ENCODE assay signal across 8 cellular contexts in the genomic region with DNA sequence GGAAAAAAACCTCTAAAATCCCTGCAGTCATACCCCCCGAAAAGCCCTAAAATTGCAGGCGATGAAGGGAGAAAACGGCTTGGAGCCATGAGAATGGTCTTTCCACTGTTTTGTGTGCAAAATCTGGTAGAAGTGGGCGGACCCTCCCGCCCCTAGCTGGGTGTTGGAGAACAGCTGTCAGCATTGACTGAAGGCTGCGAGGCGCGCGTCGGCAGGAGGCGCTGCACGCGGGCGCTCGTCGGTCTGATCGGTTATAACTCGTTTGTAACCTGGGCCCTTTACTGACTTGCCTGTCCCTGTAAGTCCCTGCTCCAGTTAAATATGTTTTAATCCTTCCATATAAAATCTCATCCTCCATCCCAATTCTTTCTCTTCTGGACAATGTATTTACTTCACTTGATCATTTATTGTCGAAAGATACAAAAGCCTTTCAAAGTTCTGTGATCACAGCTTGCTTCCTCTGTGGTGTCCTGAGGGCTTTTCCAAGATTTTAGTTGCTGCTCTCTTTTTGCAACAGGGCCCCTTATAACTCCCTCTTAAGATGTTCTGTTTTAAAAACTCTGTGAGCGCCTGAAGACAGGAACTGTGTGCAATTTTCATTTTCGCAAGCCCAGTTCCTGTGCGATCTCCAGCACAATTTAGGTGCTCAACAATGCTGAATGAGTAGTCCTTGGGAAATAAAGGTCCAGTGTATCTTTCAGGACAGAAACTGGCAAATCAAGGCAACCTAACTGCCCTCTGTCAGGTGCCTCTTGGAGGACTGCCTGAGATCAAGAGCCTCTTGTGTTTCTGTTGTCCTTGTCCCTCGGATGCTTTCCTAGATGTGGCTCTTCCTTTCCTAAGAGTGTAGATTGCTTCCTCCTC. TPM values are rescaled to one million over a fixed set of nuclear protein-coding genes. Genes with fewer than 3 reads are reported as not detected.
DNase-seq lines count a peak whose midpoint lies in the region; ATAC-seq and TF ChIP-seq lines count a peak whose summit lies in the region.

No MANE protein-coding gene starts in this region.

- BruUV-seq in Panc1 (replicated peaks; lab: Mats Ljungman, UMichigan), result no TSS peak

- H3K4me1 Mint-ChIP-seq in CD4-positive, CD25-positive, alpha-beta regulatory T cell, result peaks cover 13 to 42% (median 32%) of the 10 kb centered on the region in 4 donors
- peaks cover 13 to 23% of the 10 kb centered on the region in 2 donors for H3K4me1 Mint-ChIP-seq in natural killer cell

- in situ Hi-C loops in Panc1 (cut with HindIII; ENCODE audit: low pct_unique_long_range_greater_than_20kb, low sequenced_read_pairs), result no loop called here

- peak overlapping the region; percentile 91 to 97 (median 94) for H3K4me3 Mint-ChIP-seq in CD4-positive, CD25-positive, alpha-beta regulatory T cell
- peak overlapping the region; percentile 90 for H3K4me3 Mint-ChIP-seq in natural killer cell

- H3K79me2 ChIP-seq in Karpas-422 (ENCODE audit: low read length), result peaks cover 41% of the 10 kb centered on the region

- H3K9me2 ChIP-seq in Karpas-422 (replicated peaks; ENCODE audit: insufficient read depth, low read length), result no peaks in the 10 kb centered on the region

- peak; percentile 98 for TF ChIP-seq CTCF in Panc1 (IDR thresholded peaks at IDR 0.05)
- TF ChIP-seq CTCF in natural killer cell (IDR thresholded peaks at IDR 0.05), result peak; percentile 83

- CTCF ChIA-PET in Panc1 (lab: Charles Lee), result interaction anchor here (0.6 to 1.2 kb wide), 2 partner anchors 22 to 101 kb away, joined by 3 to 4 read pairs; no protein-coding TSS in a partner anchor

- no peaks in the 10 kb centered on the region for H3K9me3 ChIP-seq in CD4-positive, CD25-positive, alpha-beta regulatory T cell (ENCODE audit: control insufficient read depth in 2 of 2, low read length in 2 of 2)
- H3K9me3 ChIP-seq in Karpas-422 (ENCODE audit: low read length) (peaks cover 1% of the 10 kb centered on the region; the same call in 1 of the 2 replicates), Panc1 (ENCODE audit: control insufficient read depth, insufficient read depth, low read depth, low read length) (no peaks in the 10 kb centered on the region)

- peak overlapping the region; percentile 97 for H3K4me2 ChIP-seq in Karpas-422 (ENCODE audit: low read depth, low read length, poor library complexity, severe bottlenecking)

- no peaks in the 10 kb centered on the region for H3K36me3 ChIP-seq in CD4-positive, CD25-positive, alpha-beta regulatory T cell (ENCODE audit: control insufficient read depth, insufficient read depth, low read length)
- H3K36me3 ChIP-seq in Karpas-422 (ENCODE audit: insufficient read depth, low read length), result peaks cover 8% of the 10 kb centered on the region
- peaks cover 5% of the 10 kb centered on the region; the same call in 1 of the 2 replicates for H3K36me3 ChIP-seq in Panc1 (ENCODE audit: control insufficient read depth, insufficient read depth, low read length)

- intact Hi-C loops in Panc1 (cut with micrococcal nuclease; ENCODE audit: unreplicated experiment) (loop anchor here (5.0 kb wide), 1 partner anchor 64 kb away; the partner anchor contains the start of gene GALM), natural killer cell (cut with micrococcal nuclease) (loop anchor here (1.0 to 5.0 kb wide), 4 partner anchors 64 to 147 kb away; partner anchors contain the start of gene GALM)

- H4K20me1 ChIP-seq in Karpas-422 (ENCODE audit: insufficient read depth, low read depth, low read length), result peaks cover 12% of the 10 kb centered on the region

- peak overlapping the region; percentile 90 for H3K4me3 ChIP-seq in CD4-positive, CD25-positive, alpha-beta regulatory T cell (ENCODE audit: low read depth, low read length)
- peak overlapping the region; percentile 85 for H3K4me3 ChIP-seq in Karpas-422 (ENCODE audit: low read length)
- H3K4me3 ChIP-seq in Panc1 (ENCODE audit: low read depth in 2 of 2, low read length in 2 of 2), result peak overlapping the region; percentile 85 to 88

- POLR2A ChIA-PET in Panc1 (lab: Charles Lee), result no interaction called here

- peak; percentile 79 to 80 for ATAC-seq in CD4-positive, CD25-positive, alpha-beta regulatory T cell (ENCODE audit: low read depth in 2 of 2)
- ATAC-seq in GM21390 (IDR thresholded peaks at IDR 0.05; ENCODE audit: unreplicated experiment) (peak; percentile 39), Panc1 (peak; percentile 83), natural killer cell (peak; percentile 73 to 85 (median 77))

- peak overlapping the region; percentile 87 for H3K27ac ChIP-seq in CD4-positive, CD25-positive, alpha-beta regulatory T cell (ENCODE audit: insufficient read depth, low read length, poor library complexity, severe bottlenecking)
- peak overlapping the region; percentile 93 for H3K27ac ChIP-seq in Karpas-422 (ENCODE audit: low read length)
- H3K27ac ChIP-seq in Panc1 (ENCODE audit: low read length), result peak overlapping the region; percentile 81

- DNase-seq in CD4-positive, CD25-positive, alpha-beta regulatory T cell, result peak; percentile 71 to 93 (median 87)
- DNase-seq in Karpas-422, result peak; percentile 94
- peak; percentile 76 for DNase-seq in Panc1 (ENCODE audit: low read depth, low spot score)
- DNase-seq in activated T-helper 1 cell treated with Interleukin-2 at 50 U/mL for 16 hours (ENCODE audit: low read depth), result peak; percentile 75
- peak; percentile 80 for DNase-seq in fibroblast of peridontal ligament (ENCODE audit: extremely low read depth)
- DNase-seq in natural killer cell, result peak; percentile 63
- DNase-seq in stimulated activated naive CD4-positive, alpha-beta T cell (lab: John Stamatoyannopoulos, UW), result peak; percentile 62 to 92 (median 72)

- no peaks in the 10 kb centered on the region for H3K27me3 Mint-ChIP-seq in CD4-positive, CD25-positive, alpha-beta regulatory T cell
- peaks cover 12 to 19% of the 10 kb centered on the region in 2 donors for H3K27me3 Mint-ChIP-seq in natural killer cell (ENCODE audit: low read depth in 2 of 2)

- peak overlapping the region; percentile 92 to 96 (median 95) for H3K27ac Mint-ChIP-seq in CD4-positive, CD25-positive, alpha-beta regulatory T cell
- peak overlapping the region; percentile 75 to 77 for H3K27ac Mint-ChIP-seq in natural killer cell

- H3K36me3 Mint-ChIP-seq in CD4-positive, CD25-positive, alpha-beta regulatory T cell, result no peaks in the 10 kb centered on the region
- no peaks in the 10 kb centered on the region for H3K36me3 Mint-ChIP-seq in natural killer cell

- H3K4me1 ChIP-seq in CD4-positive, CD25-positive, alpha-beta regulatory T cell (ENCODE audit: control insufficient read depth, insufficient read depth, low read length, poor library complexity, severe bottlenecking), result peaks cover 27% of the 10 kb centered on the region
- H3K4me1 ChIP-seq in Karpas-422 (ENCODE audit: low read length) (peaks cover 74% of the 10 kb centered on the region), Panc1 (ENCODE audit: control insufficient read depth, insufficient read depth, low read length) (peaks cover 30% of the 10 kb centered on the region)

- no peaks in the 10 kb centered on the region for H3K27me3 ChIP-seq in CD4-positive, CD25-positive, alpha-beta regulatory T cell (ENCODE audit: control insufficient read depth, insufficient read depth, low read length)
- H3K27me3 ChIP-seq in Karpas-422 (ENCODE audit: low read length), result no peaks in the 10 kb centered on the region
- no peaks in the 10 kb centered on the region for H3K27me3 ChIP-seq in Panc1 (ENCODE audit: control insufficient read depth, insufficient read depth, low read length)

- peak overlapping the region; percentile 19; the same call in 1 of the 2 replicates for H2AFZ ChIP-seq in Karpas-422 (ENCODE audit: low read length)

- H3K9ac ChIP-seq in Karpas-422 (ENCODE audit: low read length), result peak overlapping the region; percentile 94

- peaks cover 0 to 2% (median 0%) of the 10 kb centered on the region in 7 donors for H3K9me3 Mint-ChIP-seq in CD4-positive, CD25-positive, alpha-beta regulatory T cell
- no peaks in the 10 kb centered on the region for H3K9me3 Mint-ChIP-seq in natural killer cell

RNA-seq across cellular contexts. Expression of gene HNRNPLL, which starts 0.9 kb away (rescaled TPM):
- 124 TPM for total RNA-seq in CD4-positive, CD25-positive, alpha-beta regulatory T cell
- 10 to 100 TPM; 59.6 to 81.3 (median 69.9) TPM for polyA plus RNA-seq in CD4-positive, CD25-positive, alpha-beta regulatory T cell
- total RNA-seq in Karpas-422 (2014; rRNA removed; shearing (Covaris generic); ENCODE audit: low replicate concordance), result 58.3 and 131 TPM in 2 replicates
- total RNA-seq in Panc1 (2021; ENCODE audit: unreplicated experiment) (69.8 TPM), natural killer cell (10 to 100 TPM in 1 of 3 donors, 1 to 10 TPM in 2; 7.3 to 18.4 (median 8.8) TPM)
- 25.6 TPM for polyA plus RNA-seq in Panc1 (2012; ENCODE audit: insufficient read length)

Comparison
In these comparisons a context has a peak if more than half of its experiments do, and no peak if none do; other contexts are left out.
1. Peak in every context shown above with its lines: DNase-seq, ATAC-seq, H3K4me3 ChIP-seq and H3K27ac ChIP-seq.